1 cellular context compared by ENCODE assay signal in genomic region chr20:37384683-37385174, GRCh38.
A peak's percentile ranks its signal among the peaks of the same experiment; 100 is the strongest.
TF ChIP-seq lines count a peak whose summit lies in the region.

No MANE protein-coding gene starts in this region.

TF ChIP-seq in HepG2, 621 proteins besides CTCF, POLR2A, EP300 and RAD21 (continued from another document and continues in another):
- TF ChIP-seq ZNF704 (CRISPR knock-in tag; IDR thresholded peaks at IDR 0.05; ENCODE audit: borderline replicate concordance) (no peak), ZNF367 (CRISPR knock-in tag; IDR thresholded peaks at IDR 0.05; ENCODE audit: borderline replicate concordance) (no peak), PITX1 (CRISPR knock-in tag; IDR thresholded peaks at IDR 0.05) (no peak; the same call in 1 of the 2 replicates), ZNF766 (CRISPR knock-in tag; IDR thresholded peaks at IDR 0.05; ENCODE audit: borderline replicate concordance) (0 out of 2 replicates have a peak, but pooled peaks have one; percentile 22), PBX2 (CRISPR knock-in tag; IDR thresholded peaks at IDR 0.05) (no peak), ZHX2 (IDR thresholded peaks at IDR 0.05; ENCODE audit: low read depth) (no peak), ZHX2 (CRISPR knock-in tag; IDR thresholded peaks at IDR 0.05; ENCODE audit: borderline replicate concordance) (no peak), FUBP1 (CRISPR knock-in tag; IDR thresholded peaks at IDR 0.05; ENCODE audit: borderline replicate concordance) (no peak), ZBTB21 (CRISPR knock-in tag; IDR thresholded peaks at IDR 0.05) (no peak), EED (CRISPR knock-in tag; IDR thresholded peaks at IDR 0.05) (peak; percentile 87), ZNF33A (CRISPR knock-in tag; IDR thresholded peaks at IDR 0.05; ENCODE audit: borderline replicate concordance) (no peak), EEA1 (CRISPR knock-in tag; IDR thresholded peaks at IDR 0.05; ENCODE audit: borderline replicate concordance) (peak; percentile 51; the same call in 1 of the 2 replicates), GATA4 (IDR thresholded peaks at IDR 0.05; ENCODE audit: borderline replicate concordance, low read depth) (no peak), FOXO4 (CRISPR knock-in tag; conservative IDR thresholded peaks at IDR 0.05) (no peak), ZNF7 (CRISPR knock-in tag; IDR thresholded peaks at IDR 0.05) (no peak), NRL (CRISPR knock-in tag; IDR thresholded peaks at IDR 0.05; ENCODE audit: borderline replicate concordance) (no peak; the same call in 1 of the 2 replicates), MTF2 (CRISPR knock-in tag; IDR thresholded peaks at IDR 0.05; ENCODE audit: borderline replicate concordance) (no peak), IKZF5 (CRISPR knock-in tag; IDR thresholded peaks at IDR 0.05) (no peak), GLI4 (CRISPR knock-in tag; IDR thresholded peaks at IDR 0.05; ENCODE audit: borderline replicate concordance) (no peak), SIX4 (CRISPR knock-in tag; IDR thresholded peaks at IDR 0.05) (no peak), SP4 (CRISPR knock-in tag; IDR thresholded peaks at IDR 0.05) (peak; percentile 51; the same call in 1 of the 2 replicates), ZSCAN5A (CRISPR knock-in tag; IDR thresholded peaks at IDR 0.05; ENCODE audit: borderline replicate concordance) (no peak), ZNF510 (CRISPR knock-in tag; IDR thresholded peaks at IDR 0.05; ENCODE audit: low read depth) (no peak), U2AF2 (IDR thresholded peaks at IDR 0.05; ENCODE audit: low read depth, low read length) (no peak), KDM2A (CRISPR knock-in tag; IDR thresholded peaks at IDR 0.05; ENCODE audit: borderline replicate concordance, low read depth) (peak; percentile 59; the same call in 1 of the 2 replicates), KLF15 (CRISPR knock-in tag; IDR thresholded peaks at IDR 0.05; ENCODE audit: borderline replicate concordance) (0 out of 2 replicates have a peak, but pooled peaks have one; percentile 41), ZNF790 (CRISPR knock-in tag; IDR thresholded peaks at IDR 0.05; ENCODE audit: borderline replicate concordance) (no peak), ETS1 (CRISPR knock-in tag; IDR thresholded peaks at IDR 0.05) (no peak), MZF1 (CRISPR knock-in tag; IDR thresholded peaks at IDR 0.05; ENCODE audit: borderline replicate concordance) (0 out of 2 replicates have a peak, but pooled peaks have one; percentile 55), SYNCRIP (IDR thresholded peaks at IDR 0.05; ENCODE audit: insufficient read depth, low read depth, low read length) (no peak), BCL6 (CRISPR knock-in tag; IDR thresholded peaks at IDR 0.05) (no peak), ZNF616 (CRISPR knock-in tag; IDR thresholded peaks at IDR 0.05; ENCODE audit: low read depth) (no peak), HNRNPK (IDR thresholded peaks at IDR 0.05; ENCODE audit: low read depth, low read length, poor library complexity, severe bottlenecking) (peak; percentile 72), ZFP91 (CRISPR knock-in tag; IDR thresholded peaks at IDR 0.05; ENCODE audit: borderline replicate concordance) (peak; percentile 53), GPBP1L1 (CRISPR knock-in tag; IDR thresholded peaks at IDR 0.05) (no peak), ZNF883 (CRISPR knock-in tag; IDR thresholded peaks at IDR 0.05; ENCODE audit: not compliant biosample characterization) (no peak), KDM5B (CRISPR knock-in tag; IDR thresholded peaks at IDR 0.05; ENCODE audit: borderline replicate concordance) (peak; percentile 80; the same call in 1 of the 2 replicates), KAT8 (CRISPR knock-in tag; IDR thresholded peaks at IDR 0.05) (peak; percentile 47; the same call in 1 of the 2 replicates), KLF12 (CRISPR knock-in tag; IDR thresholded peaks at IDR 0.05; ENCODE audit: borderline replicate concordance) (peak; percentile 99), SCMH1 (CRISPR knock-in tag; IDR thresholded peaks at IDR 0.05; ENCODE audit: borderline replicate concordance) (no peak), PPARG (CRISPR knock-in tag; conservative IDR thresholded peaks at IDR 0.05) (no peak), ZFP41 (CRISPR knock-in tag; IDR thresholded peaks at IDR 0.05; ENCODE audit: borderline replicate concordance) (no peak), PHF5A (CRISPR knock-in tag; IDR thresholded peaks at IDR 0.05; ENCODE audit: low read depth, unreplicated experiment) (no peak), BHLHE40 (IDR thresholded peaks at IDR 0.05; ENCODE audit: low read length) (no peak), TAF15 (IDR thresholded peaks at IDR 0.05; ENCODE audit: low read depth, low read length, poor library complexity, severe bottlenecking) (no peak)
